ENCODE assay signal across 8 cellular contexts in the genomic region with DNA sequence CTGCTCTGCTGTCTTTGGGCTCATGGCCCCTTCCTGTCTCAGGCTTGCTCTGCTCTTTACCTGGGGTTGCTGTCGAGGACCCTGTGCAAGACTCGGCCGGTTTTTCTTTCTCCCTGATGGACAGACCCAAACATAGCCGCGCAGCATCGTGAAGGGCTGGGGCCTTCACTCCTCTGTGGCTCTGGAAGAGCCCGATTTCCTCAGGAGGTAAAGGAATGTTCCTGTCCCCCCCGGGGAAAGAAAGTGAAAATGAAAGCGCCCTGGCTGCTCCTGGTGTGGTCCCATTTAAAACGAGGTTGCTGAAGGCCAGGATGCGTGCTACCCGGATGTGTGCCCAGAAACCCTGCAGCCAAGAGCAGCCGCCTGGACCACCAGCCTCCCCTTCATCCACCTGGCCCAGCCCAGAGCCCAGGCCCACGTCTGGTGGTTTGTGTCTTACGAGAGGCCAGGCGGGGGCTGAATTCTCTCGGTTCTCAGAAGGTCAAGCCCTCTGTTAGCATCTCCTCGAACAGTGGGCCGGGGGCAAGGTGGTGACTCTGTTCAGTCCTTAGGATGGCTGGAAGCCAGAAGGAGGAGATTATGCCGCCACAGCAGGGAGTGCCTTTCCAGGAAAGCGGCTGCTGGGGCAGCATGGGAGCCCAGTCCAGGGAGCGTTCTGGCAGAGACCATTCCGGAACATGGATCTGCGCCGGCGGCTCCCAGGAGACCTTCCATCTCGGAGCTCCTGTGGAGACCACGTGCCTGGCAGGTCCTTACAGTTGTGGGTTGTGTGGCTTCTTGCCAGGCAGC. TPM values are rescaled to one million over a fixed set of nuclear protein-coding genes. Genes with fewer than 3 reads are reported as not detected.
DNase-seq lines count a peak whose midpoint lies in the region; ATAC-seq and TF ChIP-seq lines count a peak whose summit lies in the region.

No MANE protein-coding gene starts in this region.

- CTCF ChIA-PET in AG04450 (lab: Charles Lee) = interaction anchor here (4.2 kb wide), 1 partner anchor 10 kb away, joined by 17 read pairs; no protein-coding TSS in a partner anchor
- CTCF ChIA-PET in activated CD4-positive, alpha-beta memory T cell treated with anti-CD3 and anti-CD28 coated beads, Interleukin-2, amount 10 ng/mL, durations not matched to agents 7 days and 5 days (lab: Charles Lee) = interaction anchor here (1.0 to 7.7 kb wide), 2 partner anchors 24 to 316 kb away, joined by 3 to 50 read pairs; a partner anchor contains a TSS

- H3K27me3 Mint-ChIP-seq in activated CD4-positive, alpha-beta memory T cell treated with anti-CD3 and anti-CD28 coated beads, Interleukin-2, amount 10 ng/mL, durations not matched to agents 7 days and 5 days = peaks cover 11% of the 10 kb centered on the region

- peak overlapping the region; percentile 98 for H3K27ac Mint-ChIP-seq in activated CD4-positive, alpha-beta memory T cell treated with anti-CD3 and anti-CD28 coated beads, Interleukin-2, amount 10 ng/mL, durations not matched to agents 7 days and 5 days

- H3K4me1 ChIP-seq in neuron (ENCODE audit: insufficient read depth, low read length) = peaks cover 16% of the 10 kb centered on the region

- no peak for TF ChIP-seq CTCF in AG04450 (IDR thresholded peaks at IDR 0.05; ENCODE audit: low read depth, low read length)
- TF ChIP-seq CTCF in fibroblast of pulmonary artery (IDR thresholded peaks at IDR 0.05; ENCODE audit: low read length, missing control alignments) = no peak

- H3K9me3 Mint-ChIP-seq in activated CD4-positive, alpha-beta memory T cell treated with anti-CD3 and anti-CD28 coated beads, Interleukin-2, amount 10 ng/mL, durations not matched to agents 7 days and 5 days = no peaks in the 10 kb centered on the region

- ATAC-seq in GM18502 (IDR thresholded peaks at IDR 0.05; ENCODE audit: poor library complexity, unreplicated experiment) (no peak), GM21528 (IDR thresholded peaks at IDR 0.05; ENCODE audit: low FRiP score, unreplicated experiment) (no peak)

- DNase-seq in AG04450 (ENCODE audit: low read depth, low spot score) (no peak), H7 (peak; percentile 61), fibroblast of pulmonary artery (ENCODE audit: low read depth) (peak; percentile 85), NCI-H2029 treated with DMSO at 0.1 percent for 48 hours (lab: John Stamatoyannopoulos, UW) (no peak)
- peak; percentile 58 for DNase-seq in activated CD4-positive, alpha-beta memory T cell treated with anti-CD3 and anti-CD28 coated beads, Interleukin-2, amount 10 ng/mL, durations not matched to agents 7 days and 5 days

- H3K4me3 Mint-ChIP-seq in activated CD4-positive, alpha-beta memory T cell treated with anti-CD3 and anti-CD28 coated beads, Interleukin-2, amount 10 ng/mL, durations not matched to agents 7 days and 5 days = peak overlapping the region; percentile 99

- H3K27me3 ChIP-seq in AG04450 (ENCODE audit: control insufficient read depth, insufficient read depth, low read length) (peaks cover 9% of the 10 kb centered on the region), H7 (ENCODE audit: control insufficient read depth, insufficient read depth, low read length) (peaks cover 5% of the 10 kb centered on the region; the same call in 1 of the 2 replicates), neuron (ENCODE audit: insufficient read depth, low read length) (peaks cover 7% of the 10 kb centered on the region)

- H3K36me3 Mint-ChIP-seq in activated CD4-positive, alpha-beta memory T cell treated with anti-CD3 and anti-CD28 coated beads, Interleukin-2, amount 10 ng/mL, durations not matched to agents 7 days and 5 days (ENCODE audit: low read depth) = peaks cover 28% of the 10 kb centered on the region

- H3K27ac ChIP-seq in AG04450 (ENCODE audit: low read depth, low read length) = peak overlapping the region; percentile 75

- no peaks in the 10 kb centered on the region; the same call in 1 of the 2 replicates for H3K9me3 ChIP-seq in AG04450 (ENCODE audit: control insufficient read depth, insufficient read depth, low read length)
- H3K9me3 ChIP-seq in neuron (ENCODE audit: low read length) = no peaks in the 10 kb centered on the region

- POLR2A ChIA-PET in AG04450 (lab: Yijun Ruan, JAX) = interaction anchor here (0.8 to 1.7 kb wide), 6 partner anchors 21 to 316 kb away, joined by 3 to 18 read pairs (median 6); a partner anchor contains a TSS
- POLR2A ChIA-PET in activated CD4-positive, alpha-beta memory T cell treated with anti-CD3 and anti-CD28 coated beads, Interleukin-2, amount 10 ng/mL, durations not matched to agents 7 days and 5 days (lab: Charles Lee) = interaction anchor here (0.7 to 10.2 kb wide), 16 partner anchors 8 to 374 kb away, joined by 3 to 95 read pairs (median 4); a partner anchor contains a TSS

- H3K4me1 Mint-ChIP-seq in activated CD4-positive, alpha-beta memory T cell treated with anti-CD3 and anti-CD28 coated beads, Interleukin-2, amount 10 ng/mL, durations not matched to agents 7 days and 5 days = peaks cover 36% of the 10 kb centered on the region

- H3K36me3 ChIP-seq in H7 (replicated peaks; ENCODE audit: control insufficient read depth, insufficient read depth, low read length) = no peaks in the 10 kb centered on the region
- H3K36me3 ChIP-seq in neuron (ENCODE audit: insufficient read depth, low read length) = peaks cover 11% of the 10 kb centered on the region

- H3K4me3 ChIP-seq in AG04450 (ENCODE audit: low read depth, low read length) (peak overlapping the region; percentile 90), H7 (ENCODE audit: insufficient read depth, low read depth, low read length) (peak overlapping the region; percentile 99), fibroblast of pulmonary artery (replicated peaks; ENCODE audit: low read depth, low read length) (peak overlapping the region; percentile 91), neuron (ENCODE audit: low read length) (peak overlapping the region; percentile 78)

- H2AFZ ChIP-seq in neuron (ENCODE audit: low read depth, low read length) = no peak overlapping the region

RNA-seq across cellular contexts. Expression of a gene that starts 1.2 kb away (rescaled TPM):
- 177 and 230 TPM in 2 replicates for polyA plus RNA-seq in AG04450 (2011; rRNA removed)
- 59.6 and 84.3 TPM in 2 replicates for polyA minus RNA-seq in AG04450 (2011; rRNA and poly(A)+ RNA removed)
- total RNA-seq in H7 (2014; rRNA removed; shearing (Covaris generic)) = 216 and 224 TPM in 2 replicates
- 100 to 1,000 TPM; 280 to 284 TPM for total RNA-seq in activated CD4-positive, alpha-beta memory T cell treated with anti-CD3 and anti-CD28 coated beads, Interleukin-2, amount 10 ng/mL, durations not matched to agents 7 days and 5 days

RNA-seq across cellular contexts. Expression of a gene that starts 8.5 kb away (rescaled TPM):
- 1.2 and 1.8 TPM in 2 replicates for polyA plus RNA-seq in AG04450 (2011; rRNA removed)
- polyA minus RNA-seq in AG04450 (2011; rRNA and poly(A)+ RNA removed) = 0.69 and 0.91 TPM in 2 replicates
- 1.7 TPM in 2 replicates for total RNA-seq in H7 (2014; rRNA removed; shearing (Covaris generic))
- under 1 TPM; 0.38 to 0.55 TPM for total RNA-seq in activated CD4-positive, alpha-beta memory T cell treated with anti-CD3 and anti-CD28 coated beads, Interleukin-2, amount 10 ng/mL, durations not matched to agents 7 days and 5 days

RNA-seq across cellular contexts. Expression of a gene that starts 24.3 kb away (rescaled TPM):
- polyA plus RNA-seq in AG04450 (2011; rRNA removed) = 1.4 and 1.7 TPM in 2 replicates
- 2.0 and 2.1 TPM in 2 replicates for polyA minus RNA-seq in AG04450 (2011; rRNA and poly(A)+ RNA removed)
- 21.2 and 23.3 TPM in 2 replicates for total RNA-seq in H7 (2014; rRNA removed; shearing (Covaris generic))
- total RNA-seq in activated CD4-positive, alpha-beta memory T cell treated with anti-CD3 and anti-CD28 coated beads, Interleukin-2, amount 10 ng/mL, durations not matched to agents 7 days and 5 days = 1 to 10 TPM; 4.5 to 5.2 TPM

RNA-seq across cellular contexts. Expression of a gene that starts 32.2 kb away (rescaled TPM):
- 33.4 and 52.9 TPM in 2 replicates for polyA plus RNA-seq in AG04450 (2011; rRNA removed)
- 11.7 and 13.5 TPM in 2 replicates for polyA minus RNA-seq in AG04450 (2011; rRNA and poly(A)+ RNA removed)
- 109 and 172 TPM in 2 replicates for total RNA-seq in H7 (2014; rRNA removed; shearing (Covaris generic))
- 10 to 100 TPM; 43.1 to 43.9 TPM for total RNA-seq in activated CD4-positive, alpha-beta memory T cell treated with anti-CD3 and anti-CD28 coated beads, Interleukin-2, amount 10 ng/mL, durations not matched to agents 7 days and 5 days

RNA-seq across cellular contexts. Expression of a gene that starts 38.2 kb away (rescaled TPM):
- 3.6 and 4.4 TPM in 2 replicates for polyA plus RNA-seq in AG04450 (2011; rRNA removed)
- 0.51 and 0.70 TPM in 2 replicates for polyA minus RNA-seq in AG04450 (2011; rRNA and poly(A)+ RNA removed)
- 38.9 and 45.7 TPM in 2 replicates for total RNA-seq in H7 (2014; rRNA removed; shearing (Covaris generic))
- total RNA-seq in activated CD4-positive, alpha-beta memory T cell treated with anti-CD3 and anti-CD28 coated beads, Interleukin-2, amount 10 ng/mL, durations not matched to agents 7 days and 5 days = 10 to 100 TPM; 17.8 to 18.9 TPM

Comparison
In these comparisons a context has a peak if more than half of its experiments do, and no peak if none do; other contexts are left out.
1. DNase-seq: peak in H7 (single experiment), activated CD4-positive, alpha-beta memory T cell treated with anti-CD3 and anti-CD28 coated beads, Interleukin-2, amount 10 ng/mL, durations not matched to agents 7 days and 5 days (single experiment) and fibroblast of pulmonary artery (single experiment); none in AG04450 (single experiment) and NCI-H2029 treated with DMSO at 0.1 percent for 48 hours (single experiment).
2. Peak in every context shown above with its lines, with median percentiles within 50 percentile points of each other: H3K4me3 ChIP-seq.